In genomic region chr1:36759355-36759754, GRCh38 we compare ENCODE assay signal across 15 cellular contexts.
DNase-seq lines count a peak whose midpoint lies in the region; ATAC-seq and TF ChIP-seq lines count a peak whose summit lies in the region.
"Had no signal": no experiment of that assay in that cellular context is flagged by ENCODE, and none has a peak within 500 bp of the region (broad histone marks: within the 10 kb centered on the region; RNA-seq: fewer than 3 reads in every experiment).

No MANE protein-coding gene starts in this region.

- H3K9me3 Mint-ChIP-seq in GM23338 (peaks cover 5% of the 10 kb centered on the region; the same call in 2 of the 3 replicates), chondrocyte (ENCODE audit: low read depth) (no peaks in the 10 kb centered on the region)
- H3K9me3 Mint-ChIP-seq in activated naive CD8-positive, alpha-beta T cell treated with anti-CD3 and anti-CD28 coated beads, Interleukin-2, amount 50 U/mL, for 24 hours = no peaks in the 10 kb centered on the region
- H3K9me3 Mint-ChIP-seq in stimulated activated effector memory CD8-positive, alpha-beta T cell treated with anti-CD3 and anti-CD28 coated beads, Interleukin-12 subunit alpha, Interleukin-12 subunit beta, amount 100 ng/mL, for 72 hours = no peaks in the 10 kb centered on the region

- POLR2A ChIA-PET in HEK293 (lab: Yijun Ruan, JAX) = no interaction called here

- H3K4me1 Mint-ChIP-seq in GM23338 (peaks cover 5% of the 10 kb centered on the region; the same call in 2 of the 3 replicates), chondrocyte (ENCODE audit: low read depth) (no peaks in the 10 kb centered on the region)
- H3K4me1 Mint-ChIP-seq in activated naive CD8-positive, alpha-beta T cell treated with anti-CD3 and anti-CD28 coated beads, Interleukin-2, amount 50 U/mL, for 24 hours = no peaks in the 10 kb centered on the region
- H3K4me1 Mint-ChIP-seq in stimulated activated effector memory CD8-positive, alpha-beta T cell treated with anti-CD3 and anti-CD28 coated beads, Interleukin-12 subunit alpha, Interleukin-12 subunit beta, amount 100 ng/mL, for 72 hours = no peaks in the 10 kb centered on the region
- H3K4me1 Mint-ChIP-seq: CD4-positive, alpha-beta memory T cell had no signal

- no peaks in the 10 kb centered on the region for H3F3A ChIP-seq in GM23338 (replicated peaks; ENCODE audit: low read depth)

- H3K27ac ChIP-seq in GM23338 (ENCODE audit: low read depth) = no peak overlapping the region
- H3K27ac ChIP-seq in HEK293 (ENCODE audit: extremely low read depth, low read depth, low read length) = no peak overlapping the region
- H3K27ac ChIP-seq: GM23248 had no signal

- H3K27ac Mint-ChIP-seq in GM23338 (no peak overlapping the region), chondrocyte (ENCODE audit: unreplicated experiment) (no peak overlapping the region)
- no peak overlapping the region for H3K27ac Mint-ChIP-seq in activated naive CD8-positive, alpha-beta T cell treated with anti-CD3 and anti-CD28 coated beads, Interleukin-2, amount 50 U/mL, for 24 hours
- no peak overlapping the region for H3K27ac Mint-ChIP-seq in stimulated activated effector memory CD8-positive, alpha-beta T cell treated with anti-CD3 and anti-CD28 coated beads, Interleukin-12 subunit alpha, Interleukin-12 subunit beta, amount 100 ng/mL, for 72 hours
- H3K27ac Mint-ChIP-seq: CD4-positive, alpha-beta memory T cell; H9; HFFc6 had no signal

- H3K4me1 ChIP-seq in GM23338 (ENCODE audit: insufficient read depth) (no peaks in the 10 kb centered on the region), HEK293 (ENCODE audit: control insufficient read depth, insufficient read depth, low read length) (no peaks in the 10 kb centered on the region)
- H3K4me1 ChIP-seq: Caco-2 had no signal

- H3K4me3 Mint-ChIP-seq in GM23338 (no peak overlapping the region), chondrocyte (ENCODE audit: unreplicated experiment) (no peak overlapping the region)
- no peak overlapping the region for H3K4me3 Mint-ChIP-seq in activated naive CD8-positive, alpha-beta T cell treated with anti-CD3 and anti-CD28 coated beads, Interleukin-2, amount 50 U/mL, for 24 hours
- H3K4me3 Mint-ChIP-seq in stimulated activated effector memory CD8-positive, alpha-beta T cell treated with anti-CD3 and anti-CD28 coated beads, Interleukin-12 subunit alpha, Interleukin-12 subunit beta, amount 100 ng/mL, for 72 hours = no peak overlapping the region
- H3K4me3 Mint-ChIP-seq: CD4-positive, alpha-beta memory T cell; H9; HFFc6 had no signal

- DNase-seq in GM23338 (ENCODE audit: low spot score) (no peak), chondrocyte (ENCODE audit: low spot score) (peak; percentile 4), mesenteric fat pad (ENCODE audit: low spot score) (peak; percentile 4)
- DNase-seq in activated naive CD8-positive, alpha-beta T cell treated with anti-CD3 and anti-CD28 coated beads, Interleukin-2, amount 50 U/mL, for 24 hours = no peak
- DNase-seq in stimulated activated effector memory CD8-positive, alpha-beta T cell treated with anti-CD3 and anti-CD28 coated beads, Interleukin-12 subunit alpha, Interleukin-12 subunit beta, amount 100 ng/mL, for 72 hours (ENCODE audit: low spot score in 2 of 2) = no peak
- DNase-seq: C1 segment of cervical spinal cord; Caco-2; CD4-positive, alpha-beta memory T cell; DMS153; DND-41; GM23248; H9; HFFc6 had no signal

- H2AFZ ChIP-seq in GM23338 = no peak overlapping the region
- H2AFZ ChIP-seq: GM23248 had no signal

- H3K9me2 ChIP-seq in GM23338 (ENCODE audit: insufficient read depth) = 0 out of 2 replicates have a peak, but pooled peaks cover 3% of the 10 kb centered on the region

- TF ChIP-seq CTCF in GM23338 (conservative IDR thresholded peaks at IDR 0.05; ENCODE audit: low read depth in 2 of 2) (no peak), HEK293 (tag by site-specific recombination; IDR thresholded peaks at IDR 0.05) (no peak), chondrocyte (IDR thresholded peaks at IDR 0.05) (no peak)

- ATAC-seq in GM23338 = no peak
- no peak for ATAC-seq in activated naive CD8-positive, alpha-beta T cell treated with anti-CD3 and anti-CD28 coated beads, Interleukin-2, amount 50 U/mL, for 24 hours
- ATAC-seq in stimulated activated effector memory CD8-positive, alpha-beta T cell treated with anti-CD3 and anti-CD28 coated beads, Interleukin-12 subunit alpha, Interleukin-12 subunit beta, amount 100 ng/mL, for 72 hours = no peak
- ATAC-seq: HCT116 had no signal

- no peaks in the 10 kb centered on the region for H3K79me2 ChIP-seq in GM23338 (replicated peaks; ENCODE audit: insufficient read depth)

- no peaks in the 10 kb centered on the region for H3K27me3 ChIP-seq in GM23338 (ENCODE audit: insufficient read depth)

- H3K36me3 Mint-ChIP-seq in GM23338 (ENCODE audit: low read depth) = no peaks in the 10 kb centered on the region
- H3K36me3 Mint-ChIP-seq in chondrocyte (ENCODE audit: low read depth) = no peaks in the 10 kb centered on the region
- H3K36me3 Mint-ChIP-seq in activated naive CD8-positive, alpha-beta T cell treated with anti-CD3 and anti-CD28 coated beads, Interleukin-2, amount 50 U/mL, for 24 hours (ENCODE audit: low read depth) = no peaks in the 10 kb centered on the region
- no peaks in the 10 kb centered on the region for H3K36me3 Mint-ChIP-seq in stimulated activated effector memory CD8-positive, alpha-beta T cell treated with anti-CD3 and anti-CD28 coated beads, Interleukin-12 subunit alpha, Interleukin-12 subunit beta, amount 100 ng/mL, for 72 hours
- H3K36me3 Mint-ChIP-seq: CD4-positive, alpha-beta memory T cell had no signal

- CTCF ChIA-PET in HEK293 (lab: Yijun Ruan, JAX) = interaction anchor here (0.9 kb wide), 1 partner anchor 149 kb away, joined by 4 read pairs; no protein-coding TSS in a partner anchor

- H3K9me3 ChIP-seq in HEK293 (ENCODE audit: control insufficient read depth, insufficient read depth, low read depth, low read length) = no peaks in the 10 kb centered on the region
- H3K9me3 ChIP-seq: Caco-2 had no signal

- no peaks in the 10 kb centered on the region for H4K20me1 ChIP-seq in GM23338 (replicated peaks; ENCODE audit: insufficient read depth)

- peaks cover 10% of the 10 kb centered on the region for H3K27me3 Mint-ChIP-seq in GM23338 (ENCODE audit: insufficient read depth, low read depth, poor library complexity)
- peaks cover 2% of the 10 kb centered on the region for H3K27me3 Mint-ChIP-seq in chondrocyte (ENCODE audit: low read depth)
- peaks cover 4% of the 10 kb centered on the region for H3K27me3 Mint-ChIP-seq in activated naive CD8-positive, alpha-beta T cell treated with anti-CD3 and anti-CD28 coated beads, Interleukin-2, amount 50 U/mL, for 24 hours

- H3K4me2 ChIP-seq in GM23338 = no peak overlapping the region

- H3K4me3 ChIP-seq in GM23338 (no peak overlapping the region), HEK293 (ENCODE audit: low read depth, low read length) (no peak overlapping the region)
- H3K4me3 ChIP-seq: GM23248 had no signal

- no peaks in the 10 kb centered on the region for H3K36me3 ChIP-seq in GM23338 (ENCODE audit: insufficient read depth)
- H3K36me3 ChIP-seq in HEK293 (ENCODE audit: control insufficient read depth in 2 of 2, insufficient read depth in 1 of 2, low read length in 2 of 2) = no peaks in the 10 kb centered on the region

TF ChIP-seq in GM23338, 12 proteins besides CTCF, POLR2A, EP300 and RAD21 (continues in another document):
- TF ChIP-seq CREB1 (CRISPR knock-in tag; IDR thresholded peaks at IDR 0.05; ENCODE audit: low read depth) (no peak), ZNF331 (CRISPR knock-in tag; IDR thresholded peaks at IDR 0.05; ENCODE audit: low read depth) (peak; percentile 88)

TF ChIP-seq in HEK293, 187 proteins besides CTCF, POLR2A, EP300 and RAD21:
- TF ChIP-seq ZNF776 (tag by site-specific recombination; IDR thresholded peaks at IDR 0.05; ENCODE audit: borderline replicate concordance) (no peak), SETDB1 (IDR thresholded peaks at IDR 0.05; ENCODE audit: insufficient read length, low read length) (peak; percentile 22)

Comparison
In these comparisons a context has a peak if more than half of its experiments do, and no peak if none do; other contexts are left out.
1. DNase-seq: peak in chondrocyte (single experiment) and mesenteric fat pad (single experiment); none in GM23338 (single experiment), activated naive CD8-positive, alpha-beta T cell treated with anti-CD3 and anti-CD28 coated beads, Interleukin-2, amount 50 U/mL, for 24 hours (single experiment) and stimulated activated effector memory CD8-positive, alpha-beta T cell treated with anti-CD3 and anti-CD28 coated beads, Interleukin-12 subunit alpha, Interleukin-12 subunit beta, amount 100 ng/mL, for 72 hours (0 of 2).